ENCODE assay signal across 31 cellular contexts in the genomic region with DNA sequence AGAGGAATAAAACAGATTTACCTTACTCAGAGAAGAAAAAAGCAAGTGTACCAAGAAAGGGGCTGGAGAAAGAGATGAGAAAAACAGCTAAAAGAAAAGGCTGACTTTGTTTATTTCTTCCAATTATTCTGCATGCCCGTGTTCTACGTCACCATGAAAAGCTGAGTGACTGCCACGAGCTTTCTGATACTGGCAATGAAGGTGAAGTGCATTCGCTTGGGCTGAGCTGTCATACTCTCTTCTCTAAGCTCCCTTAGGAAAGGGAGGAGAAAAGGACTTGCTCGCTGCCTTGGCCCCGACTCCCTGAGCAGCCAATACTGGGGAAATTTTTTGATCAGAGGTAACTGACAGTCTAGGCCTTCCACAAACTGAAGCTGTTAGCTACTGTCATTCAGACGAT.
DNase-seq lines count a peak whose midpoint lies in the region; ATAC-seq and TF ChIP-seq lines count a peak whose summit lies in the region.
"Had no signal": no experiment of that assay in that cellular context is flagged by ENCODE, and none has a peak within 500 bp of the region (broad histone marks: within the 10 kb centered on the region; RNA-seq: fewer than 3 reads in every experiment).

No MANE protein-coding gene starts in this region.

- H3K4me3 Mint-ChIP-seq in WTC11: no peak overlapping the region
- H3K4me3 Mint-ChIP-seq: activated CD4-positive, alpha-beta T cell treated with anti-CD3 and anti-CD28 coated beads for 36 hours; CD4-positive, alpha-beta memory T cell; naive B cell; stimulated activated naive CD8-positive, alpha-beta T cell treated with anti-CD3 and anti-CD28 coated beads, Interleukin-15, Interleukin-2, amounts not matched to agents 100 ng/mL and 50 ng/mL, for 24 hours had no signal

- no peaks in the 10 kb centered on the region for H3K9me3 Mint-ChIP-seq in WTC11
- H3K9me3 Mint-ChIP-seq: activated naive CD4-positive, alpha-beta T cell treated with anti-CD3 and anti-CD28 coated beads, Interleukin-2, amount 50 U/mL, for 72 hours; CD4-positive, alpha-beta memory T cell; naive B cell; stimulated activated naive CD8-positive, alpha-beta T cell treated with anti-CD3 and anti-CD28 coated beads, Interleukin-15, Interleukin-2, amounts not matched to agents 100 ng/mL and 50 ng/mL, for 24 hours had no signal

- peak overlapping the region; percentile 59; the same call in 1 of the 2 replicates for H3K27ac Mint-ChIP-seq in WTC11
- H3K27ac Mint-ChIP-seq: activated naive CD4-positive, alpha-beta T cell treated with anti-CD3 and anti-CD28 coated beads, Interleukin-2, amount 50 U/mL, for 72 hours; naive B cell; stimulated activated naive CD8-positive, alpha-beta T cell treated with anti-CD3 and anti-CD28 coated beads, Interleukin-15, Interleukin-2, amounts not matched to agents 100 ng/mL and 50 ng/mL, for 24 hours had no signal

- H3K27ac ChIP-seq in GM23248 (peak overlapping the region; percentile 71), sigmoid colon (peak overlapping the region in 3 of 4 donors; percentile 40 to 59 (median 54))
- H3K27ac ChIP-seq: heart left ventricle, neutrophil, prostate gland, testis, vagina had no signal

- POLR2A ChIA-PET in WTC11 (lab: Charles Lee): no interaction called here

- H2AFZ ChIP-seq in GM23248: no peak overlapping the region

- ATAC-seq in WTC11: no peak
- ATAC-seq in GM18502 (IDR thresholded peaks at IDR 0.05; ENCODE audit: poor library complexity, unreplicated experiment): no peak
- ATAC-seq in GM19397 (IDR thresholded peaks at IDR 0.05; ENCODE audit: unreplicated experiment): no peak
- ATAC-seq: heart left ventricle, left ventricle myocardium superior, Right ventricle myocardium inferior had no signal

- H3K4me1 ChIP-seq in GM23248 (ENCODE audit: insufficient read depth): peaks cover 8% of the 10 kb centered on the region; the same call in 1 of the 2 replicates
- H3K4me1 ChIP-seq in iPS-15b (ENCODE audit: control insufficient read depth, insufficient read depth, low read length): peaks cover 4% of the 10 kb centered on the region
- H3K4me1 ChIP-seq in sigmoid colon: peaks cover 0 to 9% (median 0%) of the 10 kb centered on the region in 4 donors
- H3K4me1 ChIP-seq: heart left ventricle, prostate gland, testis, vagina had no signal

- H3K9me2 ChIP-seq in GM23248 (ENCODE audit: insufficient read depth): no peaks in the 10 kb centered on the region

- H3K4me3 ChIP-seq in GM23248: peak overlapping the region; percentile 17; the same call in 1 of the 2 replicates
- no peak overlapping the region for H3K4me3 ChIP-seq in iPS-15b (ENCODE audit: low read depth, low read length)
- no peak overlapping the region for H3K4me3 ChIP-seq in sigmoid colon
- H3K4me3 ChIP-seq: heart left ventricle, prostate gland, testis, vagina had no signal

- peaks cover 56% of the 10 kb centered on the region for H3K79me2 ChIP-seq in GM23248 (ENCODE audit: insufficient read depth)

- TF ChIP-seq CTCF in WTC11 (IDR thresholded peaks at IDR 0.05): no peak
- no peak for TF ChIP-seq CTCF in sigmoid colon (IDR thresholded peaks at IDR 0.05)

- CTCF ChIA-PET in WTC11 (lab: Charles Lee): interaction anchor here (0.5 to 3.5 kb wide), 3 partner anchors 54 to 200 kb away, joined by 3 to 23 read pairs (median 4); no protein-coding TSS in a partner anchor

- TF ChIP-seq POLR2A in sigmoid colon (IDR thresholded peaks at IDR 0.05): no peak

- H3K4me2 ChIP-seq in GM23248 (ENCODE audit: unreplicated experiment): peak overlapping the region; percentile 40

- peaks cover 27% of the 10 kb centered on the region; the same call in 1 of the 2 replicates for H3F3A ChIP-seq in GM23248 (ENCODE audit: insufficient read depth)

- H3K36me3 ChIP-seq in GM23248 (ENCODE audit: low read depth) (peaks cover 50% of the 10 kb centered on the region), iPS-15b (ENCODE audit: control insufficient read depth, insufficient read depth, low read length) (peaks cover 16% of the 10 kb centered on the region), sigmoid colon (peaks cover 8 to 33% (median 14%) of the 10 kb centered on the region in 4 donors)
- H3K36me3 ChIP-seq: neutrophil had no signal

- no peaks in the 10 kb centered on the region for H4K20me1 ChIP-seq in GM23248 (ENCODE audit: insufficient read depth)

- H3K9ac ChIP-seq in GM23248 (peak overlapping the region; percentile 55), iPS-15b (ENCODE audit: low read depth, low read length) (peak overlapping the region; percentile 26)

- no peaks in the 10 kb centered on the region for H3K27me3 Mint-ChIP-seq in WTC11 (ENCODE audit: low read depth)
- H3K27me3 Mint-ChIP-seq: activated CD4-positive, alpha-beta T cell treated with anti-CD3 and anti-CD28 coated beads for 36 hours; CD4-positive, alpha-beta memory T cell; naive B cell; stimulated activated naive CD8-positive, alpha-beta T cell treated with anti-CD3 and anti-CD28 coated beads, Interleukin-15, Interleukin-2, amounts not matched to agents 100 ng/mL and 50 ng/mL, for 24 hours had no signal

- no peak for TF ChIP-seq EP300 in sigmoid colon (IDR thresholded peaks at IDR 0.05)

- peaks cover 36% of the 10 kb centered on the region for H3K36me3 Mint-ChIP-seq in WTC11
- H3K36me3 Mint-ChIP-seq: activated naive CD4-positive, alpha-beta T cell treated with anti-CD3 and anti-CD28 coated beads, Interleukin-2, amount 50 U/mL, for 72 hours; CD4-positive, alpha-beta memory T cell; naive B cell had no signal

- H3K27me3 ChIP-seq in GM23248 (replicated peaks; ENCODE audit: insufficient read depth) (no peaks in the 10 kb centered on the region), iPS-15b (ENCODE audit: control insufficient read depth, insufficient read depth, low read length) (no peaks in the 10 kb centered on the region), sigmoid colon (no peaks in the 10 kb centered on the region)
- H3K27me3 ChIP-seq: heart left ventricle, neutrophil, testis, vagina had no signal

- no peaks in the 10 kb centered on the region for H3K9me3 ChIP-seq in GM23248 (ENCODE audit: low read depth)
- H3K9me3 ChIP-seq in iPS-15b (ENCODE audit: control insufficient read depth, insufficient read depth, low read length): no peaks in the 10 kb centered on the region
- H3K9me3 ChIP-seq in sigmoid colon: no peaks in the 10 kb centered on the region
- H3K9me3 ChIP-seq: heart left ventricle, neutrophil, prostate gland, testis, vagina had no signal

- H3K4me1 Mint-ChIP-seq in WTC11: peaks cover 20% of the 10 kb centered on the region
- H3K4me1 Mint-ChIP-seq: CD4-positive, alpha-beta memory T cell; naive B cell had no signal

- WGBS in GM23248 (ENCODE audit: low coverage in 1 of 2, low lambda C conversion rate in 2 of 2, missing lambda C conversion rate in 2 of 2), 2 experiments: 46 to 51% methylated on average over 7 of the region's 7 CpGs
- 93% methylated on average over 7 of the region's 7 CpGs for WGBS in sigmoid colon, 2 donors

- DNase-seq in GM23248: peak; percentile 33
- DNase-seq in WTC11 (ENCODE audit: low spot score): no peak
- DNase-seq in sigmoid colon: no peak
- DNase-seq in stimulated activated naive CD4-positive, alpha-beta T cell treated with Interleukin-2 at 50 U/mL for 16 hours (lab: John Stamatoyannopoulos, UW): no peak
- no peak for DNase-seq in GF-D8 (lab: John Stamatoyannopoulos, UW)
- DNase-seq: activated effector memory CD4-positive, alpha-beta T cell treated with Interleukin-2 at 50 U/mL for 16 hours; CD4-positive, alpha-beta memory T cell; cortex of kidney; DMS 273 treated with DMSO at 0.1 percent for 48 hours; erythroblast; heart left ventricle; KBM-7; kidney; left ventricle myocardium superior; MM.1S; naive B cell; NCI-H2029; NCI-H524 treated with DMSO at 0.1 percent for 48 hours; small intestine; T-helper 9 cell; testis had no signal

- intact Hi-C loops in sigmoid colon (cut with DNase I): no loop called here

- in situ Hi-C loops in GM23248 (cut with MboI): no loop called here

TF ChIP-seq in WTC11, 78 proteins besides CTCF, POLR2A, EP300 and RAD21 (continues in another document):
- TF ChIP-seq CREM (CRISPR knock-in tag; IDR thresholded peaks at IDR 0.05): no peak
- TF ChIP-seq, protein P1, sequence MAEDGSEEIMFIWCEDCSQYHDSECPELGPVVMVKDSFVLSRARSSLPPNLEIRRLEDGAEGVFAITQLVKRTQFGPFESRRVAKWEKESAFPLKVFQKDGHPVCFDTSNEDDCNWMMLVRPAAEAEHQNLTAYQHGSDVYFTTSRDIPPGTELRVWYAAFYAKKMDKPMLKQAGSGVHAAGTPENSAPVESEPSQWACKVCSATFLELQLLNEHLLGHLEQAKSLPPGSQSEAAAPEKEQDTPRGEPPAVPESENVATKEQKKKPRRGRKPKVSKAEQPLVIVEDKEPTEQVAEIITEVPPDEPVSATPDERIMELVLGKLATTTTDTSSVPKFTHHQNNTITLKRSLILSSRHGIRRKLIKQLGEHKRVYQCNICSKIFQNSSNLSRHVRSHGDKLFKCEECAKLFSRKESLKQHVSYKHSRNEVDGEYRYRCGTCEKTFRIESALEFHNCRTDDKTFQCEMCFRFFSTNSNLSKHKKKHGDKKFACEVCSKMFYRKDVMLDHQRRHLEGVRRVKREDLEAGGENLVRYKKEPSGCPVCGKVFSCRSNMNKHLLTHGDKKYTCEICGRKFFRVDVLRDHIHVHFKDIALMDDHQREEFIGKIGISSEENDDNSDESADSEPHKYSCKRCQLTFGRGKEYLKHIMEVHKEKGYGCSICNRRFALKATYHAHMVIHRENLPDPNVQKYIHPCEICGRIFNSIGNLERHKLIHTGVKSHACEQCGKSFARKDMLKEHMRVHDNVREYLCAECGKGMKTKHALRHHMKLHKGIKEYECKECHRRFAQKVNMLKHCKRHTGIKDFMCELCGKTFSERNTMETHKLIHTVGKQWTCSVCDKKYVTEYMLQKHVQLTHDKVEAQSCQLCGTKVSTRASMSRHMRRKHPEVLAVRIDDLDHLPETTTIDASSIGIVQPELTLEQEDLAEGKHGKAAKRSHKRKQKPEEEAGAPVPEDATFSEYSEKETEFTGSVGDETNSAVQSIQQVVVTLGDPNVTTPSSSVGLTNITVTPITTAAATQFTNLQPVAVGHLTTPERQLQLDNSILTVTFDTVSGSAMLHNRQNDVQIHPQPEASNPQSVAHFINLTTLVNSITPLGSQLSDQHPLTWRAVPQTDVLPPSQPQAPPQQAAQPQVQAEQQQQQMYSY (CRISPR knock-in tag; IDR thresholded peaks at IDR 0.05): no peak
